8 cellular contexts compared by ENCODE assay signal in genomic region chr19:47230122-47230920, GRCh38. TPM values are rescaled to one million over a fixed set of nuclear protein-coding genes. Genes with fewer than 3 reads are reported as not detected.
DNase-seq lines count a peak whose midpoint lies in the region; ATAC-seq, FAIRE-seq and TF ChIP-seq lines count a peak whose summit lies in the region.

No MANE protein-coding gene starts in this region.

- TF ChIP-seq POLR2A in GM12892 (IDR thresholded peaks at IDR 0.05; ENCODE audit: low read depth, low read length) (0 out of 2 replicates have a peak, but pooled peaks have one; percentile 29), endothelial cell of umbilical vein (IDR thresholded peaks at IDR 0.05; ENCODE audit: low read depth, low read length) (no peak)

- CTCF ChIA-PET in endothelial cell of umbilical vein (lab: Charles Lee) = interaction anchor here (1.2 to 3.1 kb wide), 2 partner anchors 14 to 20 kb away, joined by 3 to 31 read pairs; no protein-coding TSS in a partner anchor

- FAIRE-seq in GM12892 (lab: Jason Lieb, UNC) (no peak), endothelial cell of umbilical vein (lab: Jason Lieb, UNC) (no peak)

- peak overlapping the region; percentile 64 for H3K9ac ChIP-seq in endothelial cell of umbilical vein (replicated peaks; ENCODE audit: extremely low read depth, insufficient read depth, low read length)

- dilution Hi-C loops in endothelial cell of umbilical vein (cut with MboI; ENCODE audit: extremely low pct_ligation_motif_present, low sequenced_read_pairs) = no loop called here

- BruUV-seq in endothelial cell of umbilical vein (replicated peaks; lab: Mats Ljungman, UMichigan) = no TSS peak

- peak overlapping the region; percentile 31 for H3K27ac ChIP-seq in endothelial cell of umbilical vein (ENCODE audit: insufficient read depth, low read depth, low read length)

- no peak for ATAC-seq in mucosa of descending colon
- ATAC-seq in GM21447 (IDR thresholded peaks at IDR 0.05; ENCODE audit: unreplicated experiment) = no peak

- H3K4me1 ChIP-seq in endothelial cell of umbilical vein (ENCODE audit: control insufficient read depth, extremely low read depth, insufficient read depth, low read length) (peaks cover 36% of the 10 kb centered on the region), mucosa of descending colon (ENCODE audit: low read depth) (peaks cover 30% of the 10 kb centered on the region)

- peak overlapping the region; percentile 81 for H3K4me3 ChIP-seq in LNCaP clone FGC (ENCODE audit: low read depth, low read length)
- peak overlapping the region; percentile 55 to 93 (median 70) for H3K4me3 ChIP-seq in endothelial cell of umbilical vein (replicated peaks in 1 of 3; ENCODE audit: insufficient read depth in 1 of 3, low read depth in 1 of 3, low read length in 3 of 3)
- H3K4me3 ChIP-seq in mucosa of descending colon = peak overlapping the region; percentile 77

- no peaks in the 10 kb centered on the region for H3K36me3 ChIP-seq in endothelial cell of umbilical vein (ENCODE audit: control insufficient read depth in 2 of 2, extremely low read depth in 1 of 2, insufficient read depth in 2 of 2, low read length in 2 of 2)
- no peaks in the 10 kb centered on the region for H3K36me3 ChIP-seq in mucosa of descending colon (ENCODE audit: low read depth)

- peak; percentile 53 for TF ChIP-seq CTCF in LNCaP clone FGC (IDR thresholded peaks at IDR 0.05; ENCODE audit: control insufficient read depth, extremely low read depth, insufficient read depth)
- TF ChIP-seq CTCF in endothelial cell of umbilical vein (IDR thresholded peaks at IDR 0.05; ENCODE audit: extremely low read depth in 1 of 2, insufficient read depth in 1 of 2, low read depth in 1 of 2, low read length in 2 of 2) = peak; percentile 63 to 81
- peak; percentile 92 for TF ChIP-seq CTCF in mucosa of descending colon (IDR thresholded peaks at IDR 0.05)

- no peaks in the 10 kb centered on the region for H4K20me1 ChIP-seq in endothelial cell of umbilical vein (replicated peaks; ENCODE audit: control insufficient read depth, extremely low read depth, insufficient read depth, low read length)

- H2AFZ ChIP-seq in endothelial cell of umbilical vein (ENCODE audit: low read depth, low read length) = no peak overlapping the region

- intact Hi-C loops in endothelial cell of umbilical vein (cut with micrococcal nuclease) = no loop called here
- intact Hi-C loops in mucosa of descending colon (cut with DNase I, micrococcal nuclease) = no loop called here

- H3K79me2 ChIP-seq in endothelial cell of umbilical vein (ENCODE audit: control insufficient read depth, insufficient read depth, low read length) = peaks cover 9% of the 10 kb centered on the region

- H3K27me3 ChIP-seq in endothelial cell of umbilical vein (ENCODE audit: control insufficient read depth in 2 of 2, insufficient read depth in 2 of 2, low read length in 2 of 2) = no peaks in the 10 kb centered on the region

- DNase-seq in GM12892 (ENCODE audit: insufficient read length) (no peak), LNCaP clone FGC (ENCODE audit: low read depth) (no peak), endothelial cell of umbilical vein (ENCODE audit: low read depth, low spot score) (peak; percentile 61), mucosa of descending colon (peak; percentile 82 to 88 (median 88)), NCI-H345 treated with DMSO at 0.1 percent for 48 hours (lab: John Stamatoyannopoulos, UW; ENCODE audit: unreplicated experiment) (no peak)
- peak; percentile 58 to 74 for DNase-seq in activated CD8-positive, alpha-beta memory T cell treated with anti-CD3 and anti-CD28 coated beads for 1 hour (ENCODE audit: extremely low read depth in 1 of 2, low read depth in 1 of 2)
- peak; percentile 66 to 69 for DNase-seq in stimulated activated CD8-positive, alpha-beta memory T cell treated with anti-CD3 and anti-CD28 coated beads, Interleukin-7, amount 100 ng/mL, for 1 hour (ENCODE audit: low read depth in 2 of 2)

- H3K4me2 ChIP-seq in endothelial cell of umbilical vein (ENCODE audit: insufficient read depth, low read length) = peak overlapping the region; percentile 57

- H3K9me3 ChIP-seq in endothelial cell of umbilical vein (replicated peaks; ENCODE audit: control insufficient read depth, insufficient read depth, low read length) = no peaks in the 10 kb centered on the region
- H3K9me3 ChIP-seq in mucosa of descending colon = no peaks in the 10 kb centered on the region

- no peaks in the 10 kb centered on the region for H3K9me1 ChIP-seq in endothelial cell of umbilical vein (replicated peaks; ENCODE audit: control insufficient read depth, extremely low read depth, insufficient read depth, low read length)

- POLR2A ChIA-PET in endothelial cell of umbilical vein (lab: Charles Lee) = interaction anchor here (1.5 kb wide), 1 partner anchor 26 kb away, joined by 3 read pairs; the partner anchor contains the start of gene CCDC9

TF ChIP-seq in endothelial cell of umbilical vein, 7 proteins besides CTCF, POLR2A, EP300 and RAD21:
- no peak for TF ChIP-seq POLR2AphosphoS5 (IDR thresholded peaks at IDR 0.05; ENCODE audit: insufficient read depth, low read depth, low read length)
- TF ChIP-seq FOS (IDR thresholded peaks at IDR 0.05; ENCODE audit: borderline replicate concordance, insufficient read depth, low read length) = no peak
- no peak for TF ChIP-seq MYC (IDR thresholded peaks at IDR 0.05; ENCODE audit: low read depth, low read length)
- TF ChIP-seq, protein P1, sequence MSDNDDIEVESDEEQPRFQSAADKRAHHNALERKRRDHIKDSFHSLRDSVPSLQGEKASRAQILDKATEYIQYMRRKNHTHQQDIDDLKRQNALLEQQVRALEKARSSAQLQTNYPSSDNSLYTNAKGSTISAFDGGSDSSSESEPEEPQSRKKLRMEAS (IDR thresholded peaks at IDR 0.05; ENCODE audit: insufficient read depth, insufficient read length) = no peak
- TF ChIP-seq EZH2 (IDR thresholded peaks at IDR 0.05; ENCODE audit: borderline replicate concordance, low read depth, low read length, severe bottlenecking) = no peak
- no peak for TF ChIP-seq JUN (IDR thresholded peaks at IDR 0.05; ENCODE audit: borderline replicate concordance, insufficient read depth, insufficient read length, low read depth)
- TF ChIP-seq GATA2 (IDR thresholded peaks at IDR 0.05; ENCODE audit: insufficient read depth, insufficient read length, low read depth, low read length) = no peak

RNA-seq across cellular contexts. Expression of gene BBC3, which starts 0.7 kb away (rescaled TPM):
- 6.5 TPM for polyA plus RNA-seq in GM12892 (2012; ENCODE audit: missing spikeins)
- 27.6 and 35.7 TPM in 2 replicates for total RNA-seq in endothelial cell of umbilical vein
- polyA plus RNA-seq in endothelial cell of umbilical vein = 11.3 and 15.8 TPM in 2 replicates
- polyA plus RNA-seq in endothelial cell of umbilical vein (2011; cell fraction: cytosol; rRNA removed) = 5.6 and 9.7 TPM in 2 replicates
- polyA plus RNA-seq in endothelial cell of umbilical vein (2011; cell fraction: nucleus; rRNA removed) = 16.7 and 16.8 TPM in 2 replicates
- 9.7 and 16.2 TPM in 2 replicates for polyA plus RNA-seq in endothelial cell of umbilical vein (2012)
- 4.9 and 8.2 TPM in 2 replicates for polyA minus RNA-seq in endothelial cell of umbilical vein
- 5.2 TPM for polyA minus RNA-seq in endothelial cell of umbilical vein (2011; cell fraction: cytosol; rRNA and poly(A)+ RNA removed)
- 5.9 and 8.8 TPM in 2 replicates for polyA minus RNA-seq in endothelial cell of umbilical vein (2011; cell fraction: nucleus; rRNA and poly(A)+ RNA removed)
- total RNA-seq in mucosa of descending colon = 10 to 100 TPM; 18.3 to 24.9 (median 22.8) TPM

RNA-seq across cellular contexts. Expression of gene CCDC9, which starts 26.0 kb away (rescaled TPM):
- 8.4 TPM for polyA plus RNA-seq in GM12892 (2012; ENCODE audit: missing spikeins)
- total RNA-seq in endothelial cell of umbilical vein = 26.9 and 29.0 TPM in 2 replicates
- 4.6 and 6.0 TPM in 2 replicates for polyA plus RNA-seq in endothelial cell of umbilical vein
- 4.2 and 5.1 TPM in 2 replicates for polyA plus RNA-seq in endothelial cell of umbilical vein (2011; cell fraction: cytosol; rRNA removed)
- polyA plus RNA-seq in endothelial cell of umbilical vein (2011; cell fraction: nucleus; rRNA removed) = 21.1 and 30.7 TPM in 2 replicates
- 14.2 and 25.1 TPM in 2 replicates for polyA plus RNA-seq in endothelial cell of umbilical vein (2012)
- polyA minus RNA-seq in endothelial cell of umbilical vein = 4.0 and 7.1 TPM in 2 replicates
- polyA minus RNA-seq in endothelial cell of umbilical vein (2011; cell fraction: cytosol; rRNA and poly(A)+ RNA removed) = 4.5 TPM
- 11.6 and 17.7 TPM in 2 replicates for polyA minus RNA-seq in endothelial cell of umbilical vein (2011; cell fraction: nucleus; rRNA and poly(A)+ RNA removed)
- 10 to 100 TPM; 33.3 to 46.9 (median 38.7) TPM for total RNA-seq in mucosa of descending colon

RNA-seq across cellular contexts. Expression of gene INAFM1, which starts 44.4 kb away (rescaled TPM):
- 0.98 TPM for polyA plus RNA-seq in GM12892 (2012; ENCODE audit: missing spikeins)
- total RNA-seq in endothelial cell of umbilical vein (8.3 and 9.4 TPM in 2 replicates), mucosa of descending colon (10 to 100 TPM; 14.7 to 28.9 (median 16.7) TPM)
- polyA plus RNA-seq in endothelial cell of umbilical vein = 2.8 and 3.0 TPM in 2 replicates
- 0.84 and 1.7 TPM in 2 replicates for polyA plus RNA-seq in endothelial cell of umbilical vein (2011; cell fraction: cytosol; rRNA removed)
- polyA plus RNA-seq in endothelial cell of umbilical vein (2011; cell fraction: nucleus; rRNA removed) = 3.1 and 5.0 TPM in 2 replicates
- 3.0 and 6.4 TPM in 2 replicates for polyA plus RNA-seq in endothelial cell of umbilical vein (2012)
- 0.55 and 1.1 TPM in 2 replicates for polyA minus RNA-seq in endothelial cell of umbilical vein
- not detected for polyA minus RNA-seq in endothelial cell of umbilical vein (2011; cell fraction: cytosol; rRNA and poly(A)+ RNA removed)
- 1.1 and 2.5 TPM in 2 replicates for polyA minus RNA-seq in endothelial cell of umbilical vein (2011; cell fraction: nucleus; rRNA and poly(A)+ RNA removed)

Comparison
In these comparisons a context has a peak if more than half of its experiments do, and no peak if none do; other contexts are left out.
1. DNase-seq: peak in activated CD8-positive, alpha-beta memory T cell treated with anti-CD3 and anti-CD28 coated beads for 1 hour (2 of 2), endothelial cell of umbilical vein (single experiment), mucosa of descending colon (3 of 3) and stimulated activated CD8-positive, alpha-beta memory T cell treated with anti-CD3 and anti-CD28 coated beads, Interleukin-7, amount 100 ng/mL, for 1 hour (2 of 2); none in GM12892 (single experiment), LNCaP clone FGC (single experiment) and NCI-H345 treated with DMSO at 0.1 percent for 48 hours (single experiment).
2. Peak in every context shown above with its lines, with median percentiles within 50 percentile points of each other: H3K4me3 ChIP-seq and CTCF ChIP-seq.